ENCODE assay signal across 8 cellular contexts in the genomic region with DNA sequence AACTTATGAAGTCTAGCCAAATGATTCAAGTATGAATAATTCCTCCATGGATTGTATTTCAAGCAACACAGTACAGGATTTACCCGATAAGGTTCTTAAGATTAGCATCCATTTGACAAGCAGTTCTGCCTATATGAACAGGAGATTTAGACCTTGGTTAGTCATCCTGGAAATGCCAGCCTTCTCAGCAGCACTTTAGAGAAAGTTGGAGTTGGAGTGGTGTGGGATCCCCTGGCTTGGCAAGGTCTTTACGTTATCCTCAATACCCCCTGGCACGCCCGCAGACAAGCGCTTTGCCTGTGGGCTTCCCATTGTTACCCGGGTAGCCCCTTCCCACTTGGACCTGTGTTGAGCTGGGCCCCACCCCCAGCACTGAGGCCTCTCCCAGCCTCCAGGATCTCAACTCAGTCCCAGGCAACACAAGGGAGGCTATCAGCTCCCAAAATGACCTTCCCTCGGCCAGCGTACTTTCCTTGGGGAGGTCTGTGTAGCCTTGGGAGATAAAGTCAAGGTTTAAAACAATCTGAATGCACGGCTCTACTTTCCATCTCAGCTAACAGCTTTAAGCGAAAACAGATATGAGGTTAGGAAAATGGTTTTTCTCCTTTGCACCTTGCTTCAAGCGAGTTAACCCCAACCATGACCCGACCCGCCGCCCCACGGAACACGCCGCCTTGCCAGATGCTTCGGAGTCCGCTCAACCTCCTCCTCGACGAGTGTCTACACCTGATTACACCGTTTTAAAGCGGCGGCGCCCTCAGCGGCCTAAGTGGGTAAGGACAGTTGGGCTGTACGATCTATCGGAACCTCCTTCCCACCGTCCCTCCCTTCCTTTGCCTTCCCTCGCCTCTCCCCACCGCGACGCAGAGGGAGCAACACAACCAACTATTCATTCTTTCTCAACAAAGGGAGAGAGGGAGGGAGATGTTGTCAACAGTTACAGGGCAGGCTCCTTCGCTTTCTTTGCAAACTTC. TPM values are rescaled to one million over a fixed set of nuclear protein-coding genes. Genes with fewer than 3 reads are reported as not detected.
A peak's percentile ranks its signal among the peaks of the same experiment; 100 is the strongest.
DNase-seq lines count a peak whose midpoint lies in the region; ATAC-seq and TF ChIP-seq lines count a peak whose summit lies in the region.

No MANE protein-coding gene starts in this region.

- peak; percentile 89 for DNase-seq in AG20443 (ENCODE audit: low spot score)
- DNase-seq in NCI-H748 (lab: John Stamatoyannopoulos, UW; ENCODE audit: unreplicated experiment) = peak; percentile 77
- peak; percentile 72 for DNase-seq in globus pallidus (ENCODE audit: low spot score)
- DNase-seq in neural crest cell (ENCODE audit: low read depth, low spot score) = peak; percentile 61
- peak; percentile 89 for DNase-seq in upper lobe of right lung

- H3K27ac Mint-ChIP-seq in activated naive CD4-positive, alpha-beta T cell treated with anti-CD3 and anti-CD28 coated beads, Interleukin-2, amount 50 U/mL, for 24 hours = no peak overlapping the region
- peak overlapping the region; percentile 95 for H3K27ac Mint-ChIP-seq in neural crest cell (ENCODE audit: unreplicated experiment)

- no peaks in the 10 kb centered on the region for H3K9me3 ChIP-seq in upper lobe of right lung

- peak overlapping the region; percentile 84 for H3K4me3 ChIP-seq in upper lobe of right lung

- H3K36me3 ChIP-seq in upper lobe of right lung = no peaks in the 10 kb centered on the region

- peak; percentile 82 for ATAC-seq in GM18511 (IDR thresholded peaks at IDR 0.05; ENCODE audit: unreplicated experiment)
- peak; percentile 49 for ATAC-seq in HG02970 (IDR thresholded peaks at IDR 0.05; ENCODE audit: low FRiP score, unreplicated experiment)
- ATAC-seq in upper lobe of right lung = peak; percentile 90

- no peaks in the 10 kb centered on the region for H3K9me3 Mint-ChIP-seq in activated naive CD4-positive, alpha-beta T cell treated with anti-CD3 and anti-CD28 coated beads, Interleukin-2, amount 50 U/mL, for 24 hours
- H3K9me3 Mint-ChIP-seq in neural crest cell = no peaks in the 10 kb centered on the region

- H3K36me3 Mint-ChIP-seq in activated naive CD4-positive, alpha-beta T cell treated with anti-CD3 and anti-CD28 coated beads, Interleukin-2, amount 50 U/mL, for 24 hours = no peaks in the 10 kb centered on the region
- H3K36me3 Mint-ChIP-seq in neural crest cell (ENCODE audit: low read depth) = peaks cover 13% of the 10 kb centered on the region

- H3K4me1 ChIP-seq in upper lobe of right lung = peaks cover 31% of the 10 kb centered on the region

- H3K4me1 Mint-ChIP-seq in activated naive CD4-positive, alpha-beta T cell treated with anti-CD3 and anti-CD28 coated beads, Interleukin-2, amount 50 U/mL, for 24 hours = peaks cover 11% of the 10 kb centered on the region
- peaks cover 62% of the 10 kb centered on the region for H3K4me1 Mint-ChIP-seq in neural crest cell

- peak overlapping the region; percentile 88 for H3K27ac ChIP-seq in upper lobe of right lung

- peaks cover 36% of the 10 kb centered on the region for H3K27me3 Mint-ChIP-seq in activated naive CD4-positive, alpha-beta T cell treated with anti-CD3 and anti-CD28 coated beads, Interleukin-2, amount 50 U/mL, for 24 hours
- H3K27me3 Mint-ChIP-seq in neural crest cell (ENCODE audit: low read depth) = no peaks in the 10 kb centered on the region

- TF ChIP-seq CTCF in neural crest cell (conservative IDR thresholded peaks at IDR 0.05) (peak; percentile 69), upper lobe of right lung (IDR thresholded peaks at IDR 0.05) (peak; percentile 58)

- intact Hi-C loops in upper lobe of right lung (cut with DNase I) = loop anchor here (10.0 kb wide), 1 partner anchor 46 kb away; no protein-coding TSS in a partner anchor

- peak overlapping the region; percentile 79 for H3K4me3 Mint-ChIP-seq in activated naive CD4-positive, alpha-beta T cell treated with anti-CD3 and anti-CD28 coated beads, Interleukin-2, amount 50 U/mL, for 24 hours
- peak overlapping the region; percentile 97 for H3K4me3 Mint-ChIP-seq in neural crest cell

- H3K27me3 ChIP-seq in upper lobe of right lung = no peaks in the 10 kb centered on the region

RNA-seq across cellular contexts. Expression of a gene that starts 1.2 kb away (rescaled TPM):
- total RNA-seq in neural crest cell = 38.5 and 41.6 TPM in 2 replicates
- 23.5 TPM for total RNA-seq in upper lobe of right lung

Comparison
In these comparisons a context has a peak if more than half of its experiments do, and no peak if none do; other contexts are left out.
1. Peak in every context shown above with its lines: DNase-seq, ATAC-seq, H3K4me3 ChIP-seq and H3K27ac ChIP-seq.